Comparison of ENCODE assay signal across 18 cellular contexts in genomic region chr3:175266993-175267960, GRCh38.
A peak's percentile ranks its signal among the peaks of the same experiment; 100 is the strongest.
DNase-seq lines count a peak whose midpoint lies in the region; ATAC-seq and TF ChIP-seq lines count a peak whose summit lies in the region.
"Had no signal": no experiment of that assay in that cellular context is flagged by ENCODE, and none has a peak within 500 bp of the region (broad histone marks: within the 10 kb centered on the region; RNA-seq: fewer than 3 reads in every experiment).

No MANE protein-coding gene starts in this region.

- TF ChIP-seq CTCF in osteoblast (IDR thresholded peaks at IDR 0.05; ENCODE audit: extremely low read depth, low read depth, low read length) (no peak), GM23338 (conservative IDR thresholded peaks at IDR 0.05; ENCODE audit: low read depth in 2 of 2) (no peak)

- no peaks in the 10 kb centered on the region for H3K4me1 Mint-ChIP-seq in central memory CD8-positive, alpha-beta T cell
- H3K4me1 Mint-ChIP-seq in GM23338 = no peaks in the 10 kb centered on the region; the same call in 2 of the 3 replicates
- H3K4me1 Mint-ChIP-seq: activated CD8-positive, alpha-beta memory T cell treated with anti-CD3 and anti-CD28 coated beads, Interleukin-2, amount 10 ng/mL, durations not matched to agents 7 days and 5 days; naive thymus-derived CD8-positive, alpha-beta T cell; stimulated activated memory B cell treated with anti-CD40 and anti-IgM and Interleukin-4, amounts not matched to agents 10 μg/mL and 1 μg/mL and 100 μg/mL, for 72 hours had no signal

- H3K27me3 ChIP-seq in osteoblast (ENCODE audit: insufficient read depth, low read length) (no peaks in the 10 kb centered on the region), GM23338 (ENCODE audit: insufficient read depth) (no peaks in the 10 kb centered on the region)
- H3K27me3 ChIP-seq: right atrium auricular region, vagina had no signal

- H3K36me3 Mint-ChIP-seq in central memory CD8-positive, alpha-beta T cell (ENCODE audit: insufficient read depth) = no peaks in the 10 kb centered on the region
- H3K36me3 Mint-ChIP-seq in GM23338 (ENCODE audit: low read depth) = no peaks in the 10 kb centered on the region
- H3K36me3 Mint-ChIP-seq: activated CD8-positive, alpha-beta memory T cell treated with anti-CD3 and anti-CD28 coated beads, Interleukin-2, amount 10 ng/mL, durations not matched to agents 7 days and 5 days; naive thymus-derived CD8-positive, alpha-beta T cell; stimulated activated memory B cell treated with anti-CD40 and anti-IgM and Interleukin-4, amounts not matched to agents 10 μg/mL and 1 μg/mL and 100 μg/mL, for 72 hours had no signal

- H3K9me3 Mint-ChIP-seq in central memory CD8-positive, alpha-beta T cell = no peaks in the 10 kb centered on the region
- no peaks in the 10 kb centered on the region for H3K9me3 Mint-ChIP-seq in GM23338
- H3K9me3 Mint-ChIP-seq: activated naive CD4-positive, alpha-beta T cell treated with anti-CD3 and anti-CD28 coated beads for 36 hours; stimulated activated memory B cell treated with anti-CD40 and anti-IgM and Interleukin-4, amounts not matched to agents 10 μg/mL and 1 μg/mL and 100 μg/mL, for 72 hours had no signal

- H2AFZ ChIP-seq in osteoblast (ENCODE audit: low read length) = peak overlapping the region; percentile 75
- H2AFZ ChIP-seq in GM23338 = no peak overlapping the region

- no peaks in the 10 kb centered on the region for H3K36me3 ChIP-seq in osteoblast (ENCODE audit: insufficient read depth, low read length)
- no peaks in the 10 kb centered on the region for H3K36me3 ChIP-seq in GM23338 (ENCODE audit: insufficient read depth)
- H3K36me3 ChIP-seq: left ventricle myocardium inferior, right atrium auricular region, vagina had no signal

- H3F3A ChIP-seq in GM23338 (replicated peaks; ENCODE audit: low read depth) = no peaks in the 10 kb centered on the region

- no peaks in the 10 kb centered on the region for H3K79me2 ChIP-seq in osteoblast (ENCODE audit: insufficient read depth, low read length)
- H3K79me2 ChIP-seq in GM23338 (replicated peaks; ENCODE audit: insufficient read depth) = no peaks in the 10 kb centered on the region

- DNase-seq in EL (peak; percentile 61), HS-5 (ENCODE audit: low read depth) (peak; percentile 29), osteoblast (ENCODE audit: insufficient read length, low spot score, missing footprints) (no peak), NAMALWA (ENCODE audit: low spot score) (no peak), GM23338 (ENCODE audit: low spot score) (no peak), activated T-cell treated with anti-CD3 and anti-CD28 coated beads for 4 hours (no peak)
- no peak for DNase-seq in central memory CD8-positive, alpha-beta T cell (ENCODE audit: low spot score in 2 of 2)
- no peak for DNase-seq in activated CD4-positive, alpha-beta T cell treated with anti-CD3 and anti-CD28 coated beads, Interleukin-2, amount 50 U/mL, for 48 hours
- DNase-seq: activated CD8-positive, alpha-beta memory T cell treated with anti-CD3 and anti-CD28 coated beads, Interleukin-2, amount 10 ng/mL, durations not matched to agents 7 days and 5 days; activated naive CD4-positive, alpha-beta T cell treated with anti-CD3 and anti-CD28 coated beads for 36 hours; central memory CD4-positive, alpha-beta T cell; left ventricle myocardium inferior; naive thymus-derived CD8-positive, alpha-beta T cell; NCI-H1417; stimulated activated CD4-positive, alpha-beta T cell treated with anti-CD3 and anti-CD28 coated beads, Interleukin-4, amount 100 ng/mL, for 4 hours had no signal

- peak; percentile 6 for ATAC-seq in central memory CD8-positive, alpha-beta T cell (replicated peaks; ENCODE audit: extremely low read depth, poor library complexity, severe bottlenecking)
- no peak for ATAC-seq in GM23338
- ATAC-seq: activated CD8-positive, alpha-beta memory T cell treated with anti-CD3 and anti-CD28 coated beads, Interleukin-2, amount 10 ng/mL, durations not matched to agents 7 days and 5 days; naive thymus-derived CD8-positive, alpha-beta T cell; stimulated activated memory B cell treated with anti-CD40 and anti-IgM and Interleukin-4, amounts not matched to agents 10 μg/mL and 1 μg/mL and 100 μg/mL, for 72 hours had no signal

- H3K4me3 ChIP-seq in osteoblast (ENCODE audit: insufficient read depth, low read length) (no peak overlapping the region), GM23338 (no peak overlapping the region)
- H3K4me3 ChIP-seq: left ventricle myocardium inferior, right atrium auricular region, vagina had no signal

- peak overlapping the region; percentile 73 for H3K4me2 ChIP-seq in osteoblast (ENCODE audit: insufficient read depth, low read length)
- H3K4me2 ChIP-seq in GM23338 = no peak overlapping the region

- H3K9me2 ChIP-seq in GM23338 (ENCODE audit: insufficient read depth) = no peaks in the 10 kb centered on the region

- H3K4me1 ChIP-seq in osteoblast (ENCODE audit: insufficient read depth, low read length) (peaks cover 18% of the 10 kb centered on the region), GM23338 (ENCODE audit: insufficient read depth) (no peaks in the 10 kb centered on the region)
- H3K4me1 ChIP-seq: left ventricle myocardium inferior, right atrium auricular region, vagina had no signal

- H4K20me1 ChIP-seq in osteoblast (ENCODE audit: insufficient read depth, low read length) (no peaks in the 10 kb centered on the region), GM23338 (replicated peaks; ENCODE audit: insufficient read depth) (no peaks in the 10 kb centered on the region)

- no peak overlapping the region for H3K4me3 Mint-ChIP-seq in central memory CD8-positive, alpha-beta T cell
- H3K4me3 Mint-ChIP-seq in GM23338 = no peak overlapping the region
- H3K4me3 Mint-ChIP-seq: activated CD8-positive, alpha-beta memory T cell treated with anti-CD3 and anti-CD28 coated beads, Interleukin-2, amount 10 ng/mL, durations not matched to agents 7 days and 5 days; activated naive CD4-positive, alpha-beta T cell treated with anti-CD3 and anti-CD28 coated beads for 36 hours; naive thymus-derived CD8-positive, alpha-beta T cell; stimulated activated memory B cell treated with anti-CD40 and anti-IgM and Interleukin-4, amounts not matched to agents 10 μg/mL and 1 μg/mL and 100 μg/mL, for 72 hours had no signal

- H3K27ac Mint-ChIP-seq in central memory CD8-positive, alpha-beta T cell (ENCODE audit: low read depth) = no peak overlapping the region
- H3K27ac Mint-ChIP-seq in GM23338 = no peak overlapping the region
- H3K27ac Mint-ChIP-seq: activated CD8-positive, alpha-beta memory T cell treated with anti-CD3 and anti-CD28 coated beads, Interleukin-2, amount 10 ng/mL, durations not matched to agents 7 days and 5 days; activated naive CD4-positive, alpha-beta T cell treated with anti-CD3 and anti-CD28 coated beads for 36 hours; naive thymus-derived CD8-positive, alpha-beta T cell; stimulated activated memory B cell treated with anti-CD40 and anti-IgM and Interleukin-4, amounts not matched to agents 10 μg/mL and 1 μg/mL and 100 μg/mL, for 72 hours had no signal

- H3K27ac ChIP-seq in osteoblast (ENCODE audit: low read depth, low read length) (peak overlapping the region; percentile 91), GM23338 (ENCODE audit: low read depth) (no peak overlapping the region)
- H3K27ac ChIP-seq: left ventricle myocardium inferior, right atrium auricular region, vagina had no signal

- H3K9me3 ChIP-seq in osteoblast (ENCODE audit: low read depth, low read length) = no peaks in the 10 kb centered on the region
- H3K9me3 ChIP-seq: left ventricle myocardium inferior, right atrium auricular region, vagina had no signal

- no peaks in the 10 kb centered on the region for H3K27me3 Mint-ChIP-seq in central memory CD8-positive, alpha-beta T cell
- no peaks in the 10 kb centered on the region for H3K27me3 Mint-ChIP-seq in GM23338 (ENCODE audit: insufficient read depth, low read depth, poor library complexity)
- H3K27me3 Mint-ChIP-seq: activated CD8-positive, alpha-beta memory T cell treated with anti-CD3 and anti-CD28 coated beads, Interleukin-2, amount 10 ng/mL, durations not matched to agents 7 days and 5 days; naive thymus-derived CD8-positive, alpha-beta T cell; stimulated activated memory B cell treated with anti-CD40 and anti-IgM and Interleukin-4, amounts not matched to agents 10 μg/mL and 1 μg/mL and 100 μg/mL, for 72 hours had no signal

TF ChIP-seq in GM23338, 12 proteins besides CTCF, POLR2A, EP300 and RAD21:
- TF ChIP-seq STAT1 (IDR thresholded peaks at IDR 0.05; ENCODE audit: unreplicated experiment) (no peak), ZNF114 (CRISPR knock-in tag; IDR thresholded peaks at IDR 0.05) (no peak), POLR2AphosphoS5 (IDR thresholded peaks at IDR 0.05; ENCODE audit: low read depth) (no peak), CREB1 (CRISPR knock-in tag; IDR thresholded peaks at IDR 0.05; ENCODE audit: low read depth) (no peak)

Comparison
In these comparisons a context has a peak if more than half of its experiments do, and no peak if none do; other contexts are left out.
1. DNase-seq: peak in EL (single experiment) and HS-5 (single experiment); none in central memory CD8-positive, alpha-beta T cell (0 of 2), osteoblast (single experiment), NAMALWA (single experiment), GM23338 (single experiment), activated CD4-positive, alpha-beta T cell treated with anti-CD3 and anti-CD28 coated beads, Interleukin-2, amount 50 U/mL, for 48 hours (0 of 2) and activated T-cell treated with anti-CD3 and anti-CD28 coated beads for 4 hours (single experiment).